1 cellular context compared by ENCODE assay signal in the genomic region with DNA sequence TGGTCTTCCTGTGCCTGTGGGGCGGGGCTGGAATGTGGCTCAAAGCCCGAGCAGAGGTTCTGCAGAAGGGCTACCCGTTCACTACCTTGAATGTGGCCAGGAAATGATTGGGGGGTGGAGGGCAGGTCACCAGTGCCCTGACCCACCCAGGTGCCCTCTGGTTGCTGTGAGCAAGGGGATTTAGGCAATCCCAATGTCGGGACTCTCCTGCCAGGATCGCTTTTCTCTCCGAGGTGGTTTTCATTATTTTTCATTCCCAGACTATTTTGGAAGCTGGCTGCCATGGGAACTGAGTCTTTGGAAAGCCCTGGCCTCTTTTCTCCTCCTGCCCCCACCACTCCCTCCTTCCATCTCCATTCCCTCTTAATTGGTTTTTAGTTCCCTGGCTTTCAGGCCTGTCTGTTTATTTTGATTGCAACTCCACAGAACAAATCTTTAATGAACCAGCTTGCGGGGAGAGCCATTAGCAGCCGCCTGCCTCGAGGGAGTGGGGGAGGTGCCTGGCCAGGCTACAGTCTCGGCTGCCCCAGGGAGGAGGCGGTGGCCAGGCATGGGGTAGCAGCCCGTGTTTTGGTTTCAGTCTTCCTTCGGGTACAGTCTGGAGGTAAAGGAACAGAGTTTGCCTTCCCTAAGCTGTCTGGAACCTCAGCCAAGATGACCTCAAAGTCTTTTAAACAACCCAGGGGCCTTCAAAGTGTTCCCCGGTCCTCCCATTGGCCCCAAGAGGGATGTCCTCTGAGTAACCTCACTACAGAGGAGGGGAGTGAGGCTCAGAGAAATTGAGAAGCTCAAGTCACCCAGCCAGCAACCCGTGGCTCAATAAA.
TF ChIP-seq lines count a peak whose summit lies in the region.

No MANE protein-coding gene starts in this region.

TF ChIP-seq in WTC11, 78 proteins besides CTCF, POLR2A, EP300 and RAD21 (continued from another document):
- TF ChIP-seq, protein P1, sequence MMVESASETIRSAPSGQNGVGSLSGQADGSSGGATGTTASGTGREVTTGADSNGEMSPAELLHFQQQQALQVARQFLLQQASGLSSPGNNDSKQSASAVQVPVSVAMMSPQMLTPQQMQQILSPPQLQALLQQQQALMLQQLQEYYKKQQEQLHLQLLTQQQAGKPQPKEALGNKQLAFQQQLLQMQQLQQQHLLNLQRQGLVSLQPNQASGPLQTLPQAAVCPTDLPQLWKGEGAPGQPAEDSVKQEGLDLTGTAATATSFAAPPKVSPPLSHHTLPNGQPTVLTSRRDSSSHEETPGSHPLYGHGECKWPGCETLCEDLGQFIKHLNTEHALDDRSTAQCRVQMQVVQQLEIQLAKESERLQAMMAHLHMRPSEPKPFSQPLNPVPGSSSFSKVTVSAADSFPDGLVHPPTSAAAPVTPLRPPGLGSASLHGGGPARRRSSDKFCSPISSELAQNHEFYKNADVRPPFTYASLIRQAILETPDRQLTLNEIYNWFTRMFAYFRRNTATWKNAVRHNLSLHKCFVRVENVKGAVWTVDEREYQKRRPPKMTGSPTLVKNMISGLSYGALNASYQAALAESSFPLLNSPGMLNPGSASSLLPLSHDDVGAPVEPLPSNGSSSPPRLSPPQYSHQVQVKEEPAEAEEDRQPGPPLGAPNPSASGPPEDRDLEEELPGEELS (CRISPR knock-in tag; IDR thresholded peaks at IDR 0.05): no peak
- no peak for TF ChIP-seq ZNF219 (CRISPR knock-in tag; IDR thresholded peaks at IDR 0.05; ENCODE audit: borderline replicate concordance)
- TF ChIP-seq, protein P2, sequence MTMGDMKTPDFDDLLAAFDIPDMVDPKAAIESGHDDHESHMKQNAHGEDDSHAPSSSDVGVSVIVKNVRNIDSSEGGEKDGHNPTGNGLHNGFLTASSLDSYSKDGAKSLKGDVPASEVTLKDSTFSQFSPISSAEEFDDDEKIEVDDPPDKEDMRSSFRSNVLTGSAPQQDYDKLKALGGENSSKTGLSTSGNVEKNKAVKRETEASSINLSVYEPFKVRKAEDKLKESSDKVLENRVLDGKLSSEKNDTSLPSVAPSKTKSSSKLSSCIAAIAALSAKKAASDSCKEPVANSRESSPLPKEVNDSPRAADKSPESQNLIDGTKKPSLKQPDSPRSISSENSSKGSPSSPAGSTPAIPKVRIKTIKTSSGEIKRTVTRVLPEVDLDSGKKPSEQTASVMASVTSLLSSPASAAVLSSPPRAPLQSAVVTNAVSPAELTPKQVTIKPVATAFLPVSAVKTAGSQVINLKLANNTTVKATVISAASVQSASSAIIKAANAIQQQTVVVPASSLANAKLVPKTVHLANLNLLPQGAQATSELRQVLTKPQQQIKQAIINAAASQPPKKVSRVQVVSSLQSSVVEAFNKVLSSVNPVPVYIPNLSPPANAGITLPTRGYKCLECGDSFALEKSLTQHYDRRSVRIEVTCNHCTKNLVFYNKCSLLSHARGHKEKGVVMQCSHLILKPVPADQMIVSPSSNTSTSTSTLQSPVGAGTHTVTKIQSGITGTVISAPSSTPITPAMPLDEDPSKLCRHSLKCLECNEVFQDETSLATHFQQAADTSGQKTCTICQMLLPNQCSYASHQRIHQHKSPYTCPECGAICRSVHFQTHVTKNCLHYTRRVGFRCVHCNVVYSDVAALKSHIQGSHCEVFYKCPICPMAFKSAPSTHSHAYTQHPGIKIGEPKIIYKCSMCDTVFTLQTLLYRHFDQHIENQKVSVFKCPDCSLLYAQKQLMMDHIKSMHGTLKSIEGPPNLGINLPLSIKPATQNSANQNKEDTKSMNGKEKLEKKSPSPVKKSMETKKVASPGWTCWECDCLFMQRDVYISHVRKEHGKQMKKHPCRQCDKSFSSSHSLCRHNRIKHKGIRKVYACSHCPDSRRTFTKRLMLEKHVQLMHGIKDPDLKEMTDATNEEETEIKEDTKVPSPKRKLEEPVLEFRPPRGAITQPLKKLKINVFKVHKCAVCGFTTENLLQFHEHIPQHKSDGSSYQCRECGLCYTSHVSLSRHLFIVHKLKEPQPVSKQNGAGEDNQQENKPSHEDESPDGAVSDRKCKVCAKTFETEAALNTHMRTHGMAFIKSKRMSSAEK (CRISPR knock-in tag; IDR thresholded peaks at IDR 0.05; ENCODE audit: borderline replicate concordance): no peak
- TF ChIP-seq USF1 (CRISPR knock-in tag; IDR thresholded peaks at IDR 0.05): no peak
- TF ChIP-seq, protein P3, sequence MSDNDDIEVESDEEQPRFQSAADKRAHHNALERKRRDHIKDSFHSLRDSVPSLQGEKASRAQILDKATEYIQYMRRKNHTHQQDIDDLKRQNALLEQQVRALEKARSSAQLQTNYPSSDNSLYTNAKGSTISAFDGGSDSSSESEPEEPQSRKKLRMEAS (CRISPR knock-in tag; IDR thresholded peaks at IDR 0.05): peak; percentile 19; the same call in 1 of the 2 replicates
- TF ChIP-seq, protein P4, sequence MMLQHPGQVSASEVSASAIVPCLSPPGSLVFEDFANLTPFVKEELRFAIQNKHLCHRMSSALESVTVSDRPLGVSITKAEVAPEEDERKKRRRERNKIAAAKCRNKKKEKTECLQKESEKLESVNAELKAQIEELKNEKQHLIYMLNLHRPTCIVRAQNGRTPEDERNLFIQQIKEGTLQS (CRISPR knock-in tag; conservative IDR thresholded peaks at IDR 0.05): no peak
TF ChIP-seq in WTC11: peak in this region for 2.
